Comparison of ENCODE assay signal across 9 cellular contexts in the genomic region with DNA sequence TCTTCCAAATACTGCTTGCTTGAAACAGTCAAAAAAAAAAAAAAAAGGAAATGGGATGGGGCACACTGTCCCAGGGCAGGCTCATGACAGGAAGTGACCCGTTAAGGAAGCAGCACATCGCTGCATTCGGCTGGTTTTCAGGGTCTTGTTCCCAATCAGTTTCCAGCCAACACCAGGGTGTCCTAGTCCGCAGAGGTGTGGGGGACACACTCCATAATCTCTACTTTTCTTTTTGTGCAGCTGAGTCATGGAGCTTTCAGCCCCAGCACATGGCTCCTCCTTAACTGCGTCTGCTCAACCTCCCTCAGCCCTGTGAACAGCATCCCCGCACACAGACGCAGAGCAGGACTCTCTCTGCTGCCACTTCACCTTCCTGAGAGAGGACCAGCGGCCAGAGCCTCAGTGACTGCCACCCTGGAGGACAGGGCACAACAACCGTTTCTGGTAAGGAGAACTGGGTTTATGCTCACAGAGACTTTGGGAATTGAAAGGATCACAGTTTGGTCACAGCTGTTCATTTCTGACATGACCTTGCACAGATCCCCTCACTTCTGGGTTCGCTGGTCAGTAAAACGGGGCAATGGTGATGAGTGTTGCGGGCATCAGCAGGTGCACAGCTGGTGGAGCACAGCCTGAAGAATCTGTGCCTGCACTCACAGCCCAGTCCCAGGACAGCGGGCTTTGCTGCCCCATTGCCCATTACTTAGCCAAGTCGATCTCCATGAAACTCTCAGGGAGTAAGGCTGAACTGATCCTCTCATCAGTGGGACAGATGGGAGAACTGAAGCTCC. TPM values are rescaled to one million over a fixed set of nuclear protein-coding genes. Genes with fewer than 3 reads are reported as not detected.
A peak's percentile ranks its signal among the peaks of the same experiment; 100 is the strongest.
DNase-seq lines count a peak whose midpoint lies in the region; ATAC-seq, FAIRE-seq and TF ChIP-seq lines count a peak whose summit lies in the region.
"Had no signal": no experiment of that assay in that cellular context is flagged by ENCODE, and none has a peak within 500 bp of the region (broad histone marks: within the 10 kb centered on the region; RNA-seq: fewer than 3 reads in every experiment).

A gene (plus strand): TSS at position 154 of the 791 bp plus-strand sequence. CDS start 3,467 bp downstream, outside the sequence.

- H3K79me2 ChIP-seq in PC-3 (ENCODE audit: low read length), result no peaks in the 10 kb centered on the region
- H3K79me2 ChIP-seq in K562 (ENCODE audit: control insufficient read depth, insufficient read depth, low read length), result no peaks in the 10 kb centered on the region
- no peaks in the 10 kb centered on the region for H3K79me2 ChIP-seq in trophoblast cell (ENCODE audit: control insufficient read depth, insufficient read depth, low read length, poor library complexity)

- peaks cover 10% of the 10 kb centered on the region; the same call in 1 of the 2 replicates for H3K4me1 ChIP-seq in PC-3 (ENCODE audit: insufficient read depth, low read length)
- no peaks in the 10 kb centered on the region; a peak in 1 of 5 replicates for H3K4me1 ChIP-seq in K562 (replicated peaks in 1 of 2; ENCODE audit: control insufficient read depth in 2 of 2, insufficient read depth in 2 of 2, low read length in 2 of 2)
- no peaks in the 10 kb centered on the region for H3K4me1 ChIP-seq in neuronal stem cell (ENCODE audit: control insufficient read depth in 2 of 2, insufficient read depth in 1 of 2, low read depth in 1 of 2, low read length in 2 of 2)
- peaks cover 5% of the 10 kb centered on the region for H3K4me1 ChIP-seq in HAP-1
- H3K4me1 ChIP-seq in trophoblast cell (ENCODE audit: control insufficient read depth in 1 of 2, insufficient read depth in 2 of 2, low read length in 2 of 2), result no peaks in the 10 kb centered on the region

- H3K27ac ChIP-seq in PC-3 (ENCODE audit: low read length) (no peak within 1 kb of the TSS), K562 (ENCODE audit: extremely low read depth, low read depth, low read length) (no peak within 1 kb of the TSS), neuronal stem cell (replicated peaks; ENCODE audit: low read length) (no peak within 1 kb of the TSS), trophoblast cell (ENCODE audit: low read depth, low read length) (no peak within 1 kb of the TSS)

- no TSS peak for BruUV-seq in PC-3 (replicated peaks; lab: Mats Ljungman, UMichigan)
- BruUV-seq in K562 (replicated peaks; lab: Mats Ljungman, UMichigan), result no TSS peak

- no peaks in the 10 kb centered on the region for H3K9me3 ChIP-seq in PC-3 (ENCODE audit: low read length)
- no peaks in the 10 kb centered on the region for H3K9me3 ChIP-seq in K562 (replicated peaks; ENCODE audit: control insufficient read depth, insufficient read depth, low read depth, low read length)
- peaks cover 0 to 1% of the 10 kb centered on the region in 2 donors for H3K9me3 ChIP-seq in neuronal stem cell (replicated peaks in 1 of 2; ENCODE audit: control insufficient read depth in 2 of 2, insufficient read depth in 1 of 2, low read depth in 1 of 2, low read length in 2 of 2)
- H3K9me3 ChIP-seq in HAP-1, result no peaks in the 10 kb centered on the region
- peaks cover 2% of the 10 kb centered on the region for H3K9me3 ChIP-seq in trophoblast cell (ENCODE audit: insufficient read depth, low read depth, low read length)

- no peak for DNase-seq in PC-3
- DNase-seq in K562 (ENCODE audit: extremely low read depth in 1 of 4, low spot score in 3 of 4), result no peak
- DNase-seq in neuronal stem cell (ENCODE audit: low spot score), result no peak
- no peak for DNase-seq in HAP-1 (ENCODE audit: low spot score in 2 of 2)
- no peak for DNase-seq in NCI-H2029 (lab: John Stamatoyannopoulos, UW)
- no peak for DNase-seq in trophoblast cell
- no peak for DNase-seq in NCI-H2171 treated with DMSO at 0.1 percent for 48 hours (lab: John Stamatoyannopoulos, UW)

- H3K23ac ChIP-seq in neuronal stem cell (ENCODE audit: low read depth, low read length, poor library complexity) (no peak within 1 kb of the TSS), trophoblast cell (ENCODE audit: low read length) (no peak within 1 kb of the TSS)

- TF ChIP-seq RAD21 in K562 (CRISPR knock-in tag; conservative IDR thresholded peaks at IDR 0.05 in 1 of 2, IDR thresholded peaks at IDR 0.05 in 1 of 2), result no peak

- H3K27me3 ChIP-seq in PC-3 (ENCODE audit: low read length) (peaks cover 31% of the 10 kb centered on the region), K562 (ENCODE audit: control insufficient read depth in 2 of 2, insufficient read depth in 2 of 2, low read length in 2 of 2) (peaks cover 1 to 33% of the 10 kb centered on the region in 2 experiments; a peak in 2 of 5 replicates), neuronal stem cell (ENCODE audit: control insufficient read depth in 3 of 3, insufficient read depth in 3 of 3, low read depth in 1 of 3, low read length in 3 of 3) (peaks cover 0 to 6% (median 4%) of the 10 kb centered on the region in 3 experiments), HAP-1 (ENCODE audit: low read depth) (peaks cover 8% of the 10 kb centered on the region; the same call in 1 of the 2 replicates), trophoblast cell (ENCODE audit: insufficient read depth, low read length) (peaks cover 8% of the 10 kb centered on the region)

- H4K91ac ChIP-seq in neuronal stem cell (ENCODE audit: low read depth, low read length, poor library complexity), result no peak within 1 kb of the TSS
- H4K91ac ChIP-seq in trophoblast cell (ENCODE audit: low read depth, low read length), result no peak within 1 kb of the TSS

- H4K20me1 ChIP-seq in PC-3 (ENCODE audit: low read length), result no peaks in the 10 kb centered on the region
- no peaks in the 10 kb centered on the region for H4K20me1 ChIP-seq in K562 (replicated peaks; ENCODE audit: control insufficient read depth, insufficient read depth, low read length)

- no peak within 1 kb of the TSS for H2BK5ac ChIP-seq in neuronal stem cell (ENCODE audit: low read length)
- H2BK5ac ChIP-seq in trophoblast cell (ENCODE audit: low read depth, low read length, poor library complexity), result no peak within 1 kb of the TSS

- no peak within 1 kb of the TSS for H3K9ac ChIP-seq in PC-3 (ENCODE audit: low read length)
- H3K9ac ChIP-seq in K562 (ENCODE audit: insufficient read depth in 1 of 2, low read depth in 2 of 2, low read length in 2 of 2), result peak within 1 kb of the TSS in 1 of 2 experiments; percentile 3; a peak in 1 of 4 replicates
- H3K9ac ChIP-seq in neuronal stem cell (ENCODE audit: low read depth, low read length, poor library complexity), result no peak within 1 kb of the TSS
- no peak within 1 kb of the TSS for H3K9ac ChIP-seq in trophoblast cell (ENCODE audit: low read length)

- no peaks in the 10 kb centered on the region for H3F3A ChIP-seq in PC-3 (ENCODE audit: low read length, unreplicated experiment)

- peak within 1 kb of the TSS; percentile 97 for H4K8ac ChIP-seq in neuronal stem cell (ENCODE audit: low read depth, low read length)
- H4K8ac ChIP-seq in trophoblast cell (ENCODE audit: low read depth, low read length), result no peak within 1 kb of the TSS

- CTCF ChIA-PET in PC-3 (lab: Charles Lee), result no interaction called here
- CTCF ChIA-PET in K562 (lab: Yijun Ruan, JAX; ENCODE audit: low intra/inter-chr PET ratio), result no interaction called here

- no peak for TF ChIP-seq POLR2A in K562 (conservative IDR thresholded peaks at IDR 0.05)

- no peak within 1 kb of the TSS for H3K14ac ChIP-seq in neuronal stem cell (ENCODE audit: low read length)
- no peak within 1 kb of the TSS for H3K14ac ChIP-seq in trophoblast cell (ENCODE audit: low read length)

- no peak within 1 kb of the TSS for H4K12ac ChIP-seq in trophoblast cell (ENCODE audit: low read depth, low read length)

- WGBS in K562 (ENCODE audit: insufficient coverage, low coverage, missing lambda C conversion rate), result under 1% methylated on average over 14 of the region's 14 CpGs
- WGBS in neuronal stem cell (ENCODE audit: extremely low coverage in 2 of 2, insufficient read length in 2 of 2, insufficient replicate concordance in 1 of 2), 2 donors, result no CpG with 5 or more reads among the region's 14 CpGs
- no CpG with 5 or more reads among the region's 14 CpGs for WGBS in trophoblast cell (ENCODE audit: extremely low coverage, insufficient coverage, insufficient read length)

- H3K36me3 ChIP-seq in PC-3 (ENCODE audit: low read depth, low read length) (no peaks in the 10 kb centered on the region), K562 (ENCODE audit: control insufficient read depth, insufficient read depth, low read length) (no peaks in the 10 kb centered on the region), neuronal stem cell (replicated peaks in 1 of 2; ENCODE audit: control insufficient read depth in 2 of 2, insufficient read depth in 2 of 2, low read length in 2 of 2) (no peaks in the 10 kb centered on the region), HAP-1 (replicated peaks) (no peaks in the 10 kb centered on the region), trophoblast cell (ENCODE audit: control insufficient read depth in 1 of 2, insufficient read depth in 2 of 2, low read length in 2 of 2) (no peaks in the 10 kb centered on the region)

- no peaks in the 10 kb centered on the region for H3K9me2 ChIP-seq in PC-3 (replicated peaks; ENCODE audit: low read length)

- H2AFZ ChIP-seq in PC-3 (ENCODE audit: low read length), result no peak within 1 kb of the TSS
- H2AFZ ChIP-seq in K562 (ENCODE audit: low read depth, low read length), result no peak within 1 kb of the TSS
- H2AFZ ChIP-seq in neuronal stem cell (ENCODE audit: low read length), result peak within 1 kb of the TSS; percentile 60
- H2AFZ ChIP-seq in trophoblast cell (ENCODE audit: insufficient read depth, low read length, poor library complexity), result no peak within 1 kb of the TSS

- no peak for FAIRE-seq in K562 (lab: Jason Lieb, UNC)
- FAIRE-seq: islet of Langerhans had no signal

- no peak within 1 kb of the TSS for H2BK12ac ChIP-seq in neuronal stem cell (ENCODE audit: low read length)
- no peak within 1 kb of the TSS for H2BK12ac ChIP-seq in trophoblast cell (ENCODE audit: low read length)

- H3K4me2 ChIP-seq in PC-3 (ENCODE audit: low read length) (0 out of 2 replicates have a peak within 1 kb of the TSS, but pooled peaks have one; percentile 8), K562 (ENCODE audit: insufficient read depth, low read length) (no peak within 1 kb of the TSS), neuronal stem cell (ENCODE audit: insufficient read depth, low read length, poor library complexity, severe bottlenecking) (no peak within 1 kb of the TSS), trophoblast cell (ENCODE audit: low read length) (no peak within 1 kb of the TSS)

- in situ Hi-C loops in K562 (cut with MboI) (no loop called here), HAP-1 (cut with MboI; ENCODE audit: low sequenced_read_pairs) (no loop called here)

- no peaks in the 10 kb centered on the region for H3K79me1 ChIP-seq in neuronal stem cell (ENCODE audit: low read depth, low read length)
- H3K79me1 ChIP-seq in trophoblast cell (ENCODE audit: low read length), result no peaks in the 10 kb centered on the region

- H2AK5ac ChIP-seq in neuronal stem cell (ENCODE audit: low read depth, low read length) (no peak within 1 kb of the TSS), trophoblast cell (ENCODE audit: low read length) (no peak within 1 kb of the TSS)

- peak within 1 kb of the TSS; percentile 50 for H2BK15ac ChIP-seq in neuronal stem cell (ENCODE audit: low read length)

- no peak within 1 kb of the TSS for H3K4me3 ChIP-seq in PC-3 (ENCODE audit: low read length)
- H3K4me3 ChIP-seq in K562, result no peak within 1 kb of the TSS
- no peak within 1 kb of the TSS for H3K4me3 ChIP-seq in neuronal stem cell (ENCODE audit: low read length in 2 of 2)
- no peak within 1 kb of the TSS for H3K4me3 ChIP-seq in HAP-1
- no peak within 1 kb of the TSS for H3K4me3 ChIP-seq in trophoblast cell (ENCODE audit: low read depth, low read length)

- H3K4ac ChIP-seq in neuronal stem cell (ENCODE audit: low read length) (no peak within 1 kb of the TSS), trophoblast cell (ENCODE audit: low read depth, low read length) (no peak within 1 kb of the TSS)

- no peak within 1 kb of the TSS for H2BK120ac ChIP-seq in neuronal stem cell (ENCODE audit: low read depth, low read length)
- no peak within 1 kb of the TSS for H2BK120ac ChIP-seq in trophoblast cell (ENCODE audit: insufficient read depth, low read length, poor library complexity)

- H3K9me1 ChIP-seq in K562 (ENCODE audit: control insufficient read depth, insufficient read depth, low read length), result no peaks in the 10 kb centered on the region

- TF ChIP-seq CTCF in PC-3 (conservative IDR thresholded peaks at IDR 0.05; ENCODE audit: low read depth, low read length) (no peak), K562 (IDR thresholded peaks at IDR 0.05 in 2 of 3, conservative IDR thresholded peaks at IDR 0.05 in 1 of 3; ENCODE audit: insufficient read depth in 2 of 3, low read depth in 1 of 3, low read length in 3 of 3) (no peak)

- intact Hi-C loops in PC-3 (cut with micrococcal nuclease), result no loop called here
- intact Hi-C loops in K562 (cut with micrococcal nuclease), result no loop called here

- POLR2A ChIA-PET in PC-3 (lab: Charles Lee; ENCODE audit: unreplicated experiment) (no interaction called here), K562 (lab: Yijun Ruan, JAX) (interaction anchor here (0.6 to 0.7 kb wide), 2 partner anchors 33 to 66 kb away, joined by 4 read pairs; no protein-coding TSS in a partner anchor)

- TF ChIP-seq EP300 in K562 (IDR thresholded peaks at IDR 0.05; ENCODE audit: low read length), result no peak

- ATAC-seq in GM21390 (IDR thresholded peaks at IDR 0.05; ENCODE audit: unreplicated experiment) (peak; percentile 60), PC-3 (no peak), K562 (peak; percentile 53)

- no peak within 1 kb of the TSS for H3K18ac ChIP-seq in neuronal stem cell (ENCODE audit: low read length)
- no peak within 1 kb of the TSS for H3K18ac ChIP-seq in trophoblast cell (ENCODE audit: low read length)

RNA-seq across cellular contexts. Expression of the gene that starts here (rescaled TPM):
- total RNA-seq in PC-3 (2014; rRNA removed) (not detected in 2 replicates), K562 (2014; rRNA removed) (not detected in 2 replicates), K562 (2014; rRNA removed; fragmentation: Illumina TruSeq; extraction: Trizol) (not detected in 2 replicates), K562 (2015; rRNA removed; fragmentation: Illumina TruSeq; extraction: Trizol) (not detected in 2 replicates), K562 (2021) (0.35 and 0.51 TPM in 2 replicates)
- total RNA-seq in K562 (2011; cell fraction: chromatin; rRNA removed; ENCODE audit: low replicate concordance), result not detected in 2 replicates
- total RNA-seq in K562 (2011; cell fraction: nucleolus; rRNA removed), result not detected in 2 replicates
- total RNA-seq in K562 (2011; cell fraction: nucleoplasm; rRNA removed), result not detected in 2 replicates
- polyA plus RNA-seq in K562 (2011; rRNA removed) (not detected in 2 replicates), K562 (2014; fragmentation: Illumina TruSeq; extraction: Trizol) (not detected in 2 replicates), K562 (2014; fragmentation: Nextera tagmentation; extraction: Ambion mirVana) (not detected), K562 (2014; rRNA removed) (not detected in 2 replicates)
- not detected in 2 replicates for polyA plus RNA-seq in K562 (2011; cell fraction: cytosol; rRNA removed)
- not detected in 2 replicates for polyA plus RNA-seq in K562 (2011; cell fraction: nucleus; rRNA removed)
- 0.48 TPM in 1 of 2 replicates, not detected in the other for polyA plus RNA-seq in K562 (2012)
- polyA minus RNA-seq in K562 (2011; rRNA and poly(A)+ RNA removed), result not detected in 2 replicates
- polyA minus RNA-seq in K562 (2011; cell fraction: cytosol; rRNA and poly(A)+ RNA removed), result not detected in 2 replicates
- not detected in 2 replicates for polyA minus RNA-seq in K562 (2011; cell fraction: nucleus; rRNA and poly(A)+ RNA removed)
- not detected for polyA plus RNA-seq in neuronal stem cell (2013, experiment 1 of 2)
- not detected for polyA plus RNA-seq in neuronal stem cell (2013, experiment 2 of 2)
- polyA plus RNA-seq in trophoblast cell (2013), result not detected in 2 replicates

Comparison
In these comparisons a context has a peak if more than half of its experiments do, and no peak if none do; other contexts are left out.
1. Peak in ATAC-seq in K562; RNA of the gene not detected or under 1 TPM.